Comparison of ENCODE assay signal across 17 cellular contexts in the genomic region with DNA sequence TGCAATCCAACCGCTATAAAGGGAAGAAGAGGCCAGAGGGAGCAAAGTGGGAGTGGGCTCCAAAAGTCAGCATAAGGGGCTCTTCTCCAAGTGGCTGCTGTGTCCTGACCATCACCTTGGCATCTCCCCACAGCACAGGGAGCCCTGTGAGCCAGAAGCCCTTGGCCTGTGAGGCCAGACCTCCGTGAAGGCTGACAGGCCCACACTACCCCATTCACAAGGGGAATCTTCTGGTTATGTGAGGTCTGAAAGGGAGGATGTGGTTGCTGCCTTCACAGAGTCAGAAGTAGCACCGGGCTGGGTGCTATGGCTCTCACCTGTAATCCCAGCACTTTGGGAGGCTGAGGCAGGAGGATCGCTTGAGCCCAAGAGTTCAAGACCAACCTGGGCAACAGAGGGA. TPM values are rescaled to one million over a fixed set of nuclear protein-coding genes. Genes with fewer than 3 reads are reported as not detected.
A peak's percentile ranks its signal among the peaks of the same experiment; 100 is the strongest.
DNase-seq lines count a peak whose midpoint lies in the region; ATAC-seq and TF ChIP-seq lines count a peak whose summit lies in the region.
"Had no signal": no experiment of that assay in that cellular context is flagged by ENCODE, and none has a peak within 500 bp of the region (broad histone marks: within the 10 kb centered on the region; RNA-seq: fewer than 3 reads in every experiment).

No MANE protein-coding gene starts in this region.

- peak overlapping the region; percentile 61 for H3K4me3 Mint-ChIP-seq in activated naive CD4-positive, alpha-beta T cell treated with anti-CD3 and anti-CD28 coated beads, Interleukin-2, amount 10 ng/mL, durations not matched to agents 7 days and 5 days
- peak overlapping the region; percentile 60 to 94 (median 88) for H3K4me3 Mint-ChIP-seq in immature natural killer cell

- H3K9me3 ChIP-seq in upper lobe of left lung, result no peaks in the 10 kb centered on the region
- H3K9me3 ChIP-seq: neutrophil, sigmoid colon had no signal

- no peaks in the 10 kb centered on the region for H3K27me3 Mint-ChIP-seq in activated naive CD4-positive, alpha-beta T cell treated with anti-CD3 and anti-CD28 coated beads, Interleukin-2, amount 10 ng/mL, durations not matched to agents 7 days and 5 days
- H3K27me3 Mint-ChIP-seq in immature natural killer cell (ENCODE audit: low read depth in 3 of 3), result peaks cover 0 to 7% (median 5%) of the 10 kb centered on the region in 3 donors

- peak overlapping the region; percentile 92 for H3K27ac Mint-ChIP-seq in activated naive CD4-positive, alpha-beta T cell treated with anti-CD3 and anti-CD28 coated beads, Interleukin-2, amount 10 ng/mL, durations not matched to agents 7 days and 5 days
- peak overlapping the region; percentile 87 to 97 (median 92) for H3K27ac Mint-ChIP-seq in immature natural killer cell

- TF ChIP-seq POLR2A in upper lobe of left lung (IDR thresholded peaks at IDR 0.05), result no peak

- H3K27me3 ChIP-seq in upper lobe of left lung, result no peaks in the 10 kb centered on the region
- H3K27me3 ChIP-seq: dorsolateral prefrontal cortex, neutrophil, sigmoid colon had no signal

- no peak overlapping the region for H3K4me3 ChIP-seq in upper lobe of left lung
- H3K4me3 ChIP-seq: dorsolateral prefrontal cortex, sigmoid colon had no signal

- H3K4me1 ChIP-seq in upper lobe of left lung, result peaks cover 11 to 36% (median 20%) of the 10 kb centered on the region in 4 donors

- 67 to 80% methylated on average over 2 to 3 of the region's 4 CpGs for WGBS in upper lobe of left lung, 2 donors

- CTCF ChIA-PET in activated naive CD4-positive, alpha-beta T cell treated with anti-CD3 and anti-CD28 coated beads, Interleukin-2, amount 10 ng/mL, durations not matched to agents 7 days and 5 days (lab: Charles Lee), result interaction anchor here (0.7 to 3.6 kb wide), 5 partner anchors 24 to 752 kb away, joined by 3 to 27 read pairs (median 6); no protein-coding TSS in a partner anchor

- H3K9me3 Mint-ChIP-seq in activated naive CD4-positive, alpha-beta T cell treated with anti-CD3 and anti-CD28 coated beads, Interleukin-2, amount 10 ng/mL, durations not matched to agents 7 days and 5 days, result no peaks in the 10 kb centered on the region
- no peaks in the 10 kb centered on the region for H3K9me3 Mint-ChIP-seq in immature natural killer cell

- TF ChIP-seq CTCF in VCaP (conservative IDR thresholded peaks at IDR 0.05) (no peak), upper lobe of left lung (IDR thresholded peaks at IDR 0.05) (no peak)

- peaks cover 18 to 57% (median 52%) of the 10 kb centered on the region in 4 donors for H3K36me3 ChIP-seq in upper lobe of left lung

- peaks cover 56% of the 10 kb centered on the region for H3K36me3 Mint-ChIP-seq in activated naive CD4-positive, alpha-beta T cell treated with anti-CD3 and anti-CD28 coated beads, Interleukin-2, amount 10 ng/mL, durations not matched to agents 7 days and 5 days
- peaks cover 7 to 24% (median 8%) of the 10 kb centered on the region in 3 donors for H3K36me3 Mint-ChIP-seq in immature natural killer cell

- ATAC-seq in upper lobe of left lung (ENCODE audit: low FRiP score in 2 of 2) (no peak), GM19452 (IDR thresholded peaks at IDR 0.05; ENCODE audit: unreplicated experiment) (no peak)

- H3K27ac ChIP-seq in VCaP (peak overlapping the region; percentile 100; the same call in 1 of the 2 replicates), upper lobe of left lung (peak overlapping the region in 3 of 4 donors; percentile 5 to 91 (median 30))
- H3K27ac ChIP-seq: neutrophil had no signal

- H3K4me1 Mint-ChIP-seq in activated naive CD4-positive, alpha-beta T cell treated with anti-CD3 and anti-CD28 coated beads, Interleukin-2, amount 10 ng/mL, durations not matched to agents 7 days and 5 days, result peaks cover 62% of the 10 kb centered on the region
- H3K4me1 Mint-ChIP-seq in immature natural killer cell, result peaks cover 45 to 54% of the 10 kb centered on the region in 2 donors

- DNase-seq in activated naive CD4-positive, alpha-beta T cell treated with anti-CD3 and anti-CD28 coated beads, Interleukin-2, amount 10 ng/mL, durations not matched to agents 7 days and 5 days, result peak; percentile 50
- no peak for DNase-seq in activated naive CD4-positive, alpha-beta T cell treated with anti-CD3 and anti-CD28 coated beads, Interleukin-2, amount 50 U/mL, for 16 hours
- DNase-seq in immature natural killer cell, result peak; percentile 13 to 31 (median 20)
- DNase-seq in upper lobe of left lung, result no peak
- no peak for DNase-seq in foreskin melanocyte
- no peak for DNase-seq in epidermal melanocyte (ENCODE audit: insufficient read length, low spot score)
- DNase-seq: DMS153, dorsolateral prefrontal cortex, mammary epithelial cell, NCI-H187, NCI-H774, SHP77 treated with DMSO at 0.1 percent for 48 hours, sigmoid colon had no signal

- TF ChIP-seq EP300 in upper lobe of left lung (IDR thresholded peaks at IDR 0.05), result no peak

RNA-seq across cellular contexts. Expression of a gene that starts 2.6 kb away (rescaled TPM):
- polyA plus RNA-seq in immature natural killer cell, result 10 to 100 TPM; 26.0 to 48.4 (median 32.0) TPM
- total RNA-seq in upper lobe of left lung, result 100 to 1,000 TPM in 1 of 6 donors, 10 to 100 TPM in 5; 40.6 to 158 (median 65.0) TPM

RNA-seq across cellular contexts. Expression of a gene that starts 19.2 kb away (rescaled TPM):
- not detected for polyA plus RNA-seq in immature natural killer cell
- not detected for total RNA-seq in upper lobe of left lung
- total RNA-seq: LHCN-M2, mammary epithelial cell had no signal
- polyA plus RNA-seq: mammary epithelial cell had no signal

RNA-seq across cellular contexts. Expression of a gene that starts 27.6 kb away (rescaled TPM):
- polyA plus RNA-seq in immature natural killer cell, result 100 to 1,000 TPM; 115 to 181 (median 141) TPM
- 100 to 1,000 TPM in 5 of 6 donors, 10 to 100 TPM in 1; 82.8 to 155 (median 130) TPM for total RNA-seq in upper lobe of left lung

RNA-seq across cellular contexts. Expression of a gene that starts 32.9 kb away (rescaled TPM):
- not detected for polyA plus RNA-seq in immature natural killer cell
- 1 to 10 TPM in 1 of 6 donors, not detected in 5; 1.0 TPM for total RNA-seq in upper lobe of left lung
- polyA plus RNA-seq: mammary epithelial cell had no signal

RNA-seq across cellular contexts. Expression of a gene that starts 44.3 kb away (rescaled TPM):
- polyA plus RNA-seq in immature natural killer cell, result 10 to 100 TPM; 38.3 to 42.0 (median 40.9) TPM
- 10 to 100 TPM; 21.0 to 40.6 (median 30.2) TPM for total RNA-seq in upper lobe of left lung

Comparison
In these comparisons a context has a peak if more than half of its experiments do, and no peak if none do; other contexts are left out.
1. DNase-seq: peak in activated naive CD4-positive, alpha-beta T cell treated with anti-CD3 and anti-CD28 coated beads, Interleukin-2, amount 10 ng/mL, durations not matched to agents 7 days and 5 days (single experiment) and immature natural killer cell (3 of 3); none in activated naive CD4-positive, alpha-beta T cell treated with anti-CD3 and anti-CD28 coated beads, Interleukin-2, amount 50 U/mL, for 16 hours (single experiment), upper lobe of left lung (0 of 2), foreskin melanocyte (single experiment) and epidermal melanocyte (single experiment).